Comparison of ENCODE assay signal across 1 cellular context in genomic region chr9:125556046-125556445, GRCh38.
TF ChIP-seq lines count a peak whose summit lies in the region.

No MANE protein-coding gene starts in this region.

TF ChIP-seq in H1, 55 proteins besides CTCF, POLR2A, EP300 and RAD21 (continued from another document):
- TF ChIP-seq USF2 (IDR thresholded peaks at IDR 0.05; ENCODE audit: low read length) (no peak), TAF1 (IDR thresholded peaks at IDR 0.05; ENCODE audit: low read depth, low read length) (no peak)
